ENCODE assay signal across 8 cellular contexts in genomic region chr1:197902454-197903195, GRCh38. TPM values are rescaled to one million over a fixed set of nuclear protein-coding genes. Genes with fewer than 3 reads are reported as not detected.
DNase-seq lines count a peak whose midpoint lies in the region; ATAC-seq and TF ChIP-seq lines count a peak whose summit lies in the region.

Gene C1orf53 (plus strand): TSS chr1:197902630. CDS start chr1:197902650, 20 bp downstream.

- peak within 1 kb of the TSS; percentile 95 for H3K27ac Mint-ChIP-seq in HFFc6

- H3K9me3 Mint-ChIP-seq in HFFc6 = no peaks in the 10 kb centered on the region

- no peaks in the 10 kb centered on the region for H3K9me3 ChIP-seq in upper lobe of left lung

- no peaks in the 10 kb centered on the region for H3K36me3 ChIP-seq in upper lobe of left lung

- no peak for TF ChIP-seq EP300 in upper lobe of left lung (IDR thresholded peaks at IDR 0.05)

- H3K4me1 Mint-ChIP-seq in HFFc6 (ENCODE audit: low read depth) = peaks cover 34% of the 10 kb centered on the region

- 0 to 2% methylated on average over 7 to 61 of the region's 90 CpGs for WGBS in upper lobe of left lung, 2 donors

- intact Hi-C loops in cardiac septum (cut with DNase I) = no loop called here
- intact Hi-C loops in posterior vena cava (cut with DNase I) = no loop called here

- ATAC-seq in upper lobe of left lung (ENCODE audit: low FRiP score in 2 of 2) = peak; percentile 96 to 100

- H3K27me3 ChIP-seq in upper lobe of left lung = no peaks in the 10 kb centered on the region

- peak within 1 kb of the TSS; percentile 96 for H3K4me3 Mint-ChIP-seq in HFFc6

- H3K27me3 Mint-ChIP-seq in HFFc6 (ENCODE audit: insufficient read depth) = no peaks in the 10 kb centered on the region; the same call in 1 of the 2 replicates

- peak in 3 of 4 donors; percentile 20 to 76 (median 46) for TF ChIP-seq POLR2A in upper lobe of left lung (IDR thresholded peaks at IDR 0.05)

- H3K4me3 ChIP-seq in upper lobe of left lung = peak within 1 kb of the TSS; percentile 70 to 81 (median 72)

- H3K4me1 ChIP-seq in upper lobe of left lung = peaks cover 9 to 12% (median 10%) of the 10 kb centered on the region in 4 donors

- peak within 1 kb of the TSS; percentile 83 to 88 (median 86) for H3K27ac ChIP-seq in upper lobe of left lung

- DNase-seq in GM10266 (ENCODE audit: extremely low spot score) (peak; percentile 95), HFFc6 (peak; percentile 80), MV-4-11 (lab: John Stamatoyannopoulos, UW) (peak; percentile 76), SKM-1 (lab: John Stamatoyannopoulos, UW; ENCODE audit: unreplicated experiment) (peak; percentile 73), cardiac septum (ENCODE audit: low spot score) (peak; percentile 93), posterior vena cava (ENCODE audit: low spot score) (peak; percentile 96), upper lobe of left lung (peak; percentile 87 to 97)
- peak; percentile 58 for DNase-seq in activated naive CD8-positive, alpha-beta T cell treated with anti-CD3 and anti-CD28 coated beads, Interleukin-2, amount 50 U/mL, for 16 hours (ENCODE audit: low read depth, low spot score)

- no peaks in the 10 kb centered on the region for H3K36me3 Mint-ChIP-seq in HFFc6 (ENCODE audit: low read depth)

- no peak for TF ChIP-seq CTCF in GM10266 (IDR thresholded peaks at IDR 0.05; ENCODE audit: control insufficient read depth, insufficient read depth, low read depth, missing control alignments)
- TF ChIP-seq CTCF in HFFc6 (IDR thresholded peaks at IDR 0.05) = no peak
- peak in 4 of 6 experiments; percentile 23 to 49 (median 25) for TF ChIP-seq CTCF in upper lobe of left lung (IDR thresholded peaks at IDR 0.05)

RNA-seq across cellular contexts. Expression of gene C1orf53, which starts in this region (rescaled TPM):
- total RNA-seq in HFFc6 (2021; fragmentation: NEBNext Ultra II Directional; extraction: Animal tissue kit (Norgen Biotek cat#: 25700)) = 10 to 100 TPM; 18.6 to 21.8 (median 19.9) TPM
- total RNA-seq in cardiac septum (7.4 TPM), posterior vena cava (1 to 10 TPM; 2.0 to 4.2 TPM), upper lobe of left lung (1 to 10 TPM in 4 of 6 donors, not detected in 2; 2.5 to 9.9 (median 7.2) TPM)

Comparison
In these comparisons a context has a peak if more than half of its experiments do, and no peak if none do; other contexts are left out.
1. Peak in every context shown above with its lines: DNase-seq, ATAC-seq, H3K4me3 ChIP-seq and H3K27ac ChIP-seq.
2. CTCF ChIP-seq: peak in upper lobe of left lung (4 of 6); none in GM10266 (single experiment) and HFFc6 (single experiment).